ENCODE assay signal across 8 cellular contexts in genomic region chr19:53195265-53195879, GRCh38. TPM values are rescaled to one million over a fixed set of nuclear protein-coding genes. Genes with fewer than 3 reads are reported as not detected.
DNase-seq lines count a peak whose midpoint lies in the region; ATAC-seq and TF ChIP-seq lines count a peak whose summit lies in the region.

No MANE protein-coding gene starts in this region.

- peaks cover 3% of the 10 kb centered on the region for H3K4me1 ChIP-seq in neural progenitor cell

- H3K36me3 Mint-ChIP-seq in activated T-helper 1 cell treated with anti-CD3 and anti-CD28 coated beads, Interleukin-12 subunit alpha, Interleukin-12 subunit beta, Interleukin-2, Interleukin-4 antibody, amounts not matched to agents 30 ng/mL and 10 ng/mL and 1 ng/mL, durations not matched to agents 14 hours and 24 hours and 36 hours (ENCODE audit: low read depth) = peaks cover 23% of the 10 kb centered on the region
- H3K36me3 Mint-ChIP-seq in neural progenitor cell = peaks cover 13% of the 10 kb centered on the region

- no peaks in the 10 kb centered on the region for H3K79me2 ChIP-seq in neural progenitor cell (ENCODE audit: low read depth)

- no peaks in the 10 kb centered on the region for H3K9me3 ChIP-seq in neural progenitor cell (ENCODE audit: low read depth)

- H3K4me2 ChIP-seq in neural progenitor cell = no peak overlapping the region

- no peak for ATAC-seq in HG03442 (IDR thresholded peaks at IDR 0.05; ENCODE audit: unreplicated experiment)

- H3K36me3 ChIP-seq in neural progenitor cell = no peaks in the 10 kb centered on the region

- H3K4me3 Mint-ChIP-seq in activated T-helper 1 cell treated with anti-CD3 and anti-CD28 coated beads, Interleukin-12 subunit alpha, Interleukin-12 subunit beta, Interleukin-2, Interleukin-4 antibody, amounts not matched to agents 30 ng/mL and 10 ng/mL and 1 ng/mL, durations not matched to agents 14 hours and 24 hours and 36 hours = peak overlapping the region; percentile 46
- peak overlapping the region; percentile 21 for H3K4me3 Mint-ChIP-seq in neural progenitor cell

- DNase-seq in DMS53 treated with DMSO at 0.1 percent for 48 hours (lab: John Stamatoyannopoulos, UW; ENCODE audit: unreplicated experiment) (peak; percentile 70), LoVo (ENCODE audit: low spot score) (peak; percentile 74), RPMI7951 (ENCODE audit: low read depth) (peak; percentile 83), fibroblast of mammary gland (ENCODE audit: low read depth) (peak; percentile 85), neural progenitor cell (ENCODE audit: low spot score) (peak; percentile 88), substantia nigra (lab: John Stamatoyannopoulos, UW) (peak in 45 of 49 donors; percentile 4 to 82 (median 48))
- DNase-seq in activated T-helper 1 cell treated with anti-CD3 and anti-CD28 coated beads, Interleukin-12 subunit alpha, Interleukin-12 subunit beta, Interleukin-2, Interleukin-4 antibody, amounts not matched to agents 30 ng/mL and 10 ng/mL and 1 ng/mL, durations not matched to agents 14 hours and 24 hours and 36 hours (ENCODE audit: low spot score) = peak; percentile 65

- no peaks in the 10 kb centered on the region for H4K20me1 ChIP-seq in neural progenitor cell (ENCODE audit: low read depth)

- H3K9me3 Mint-ChIP-seq in activated T-helper 1 cell treated with anti-CD3 and anti-CD28 coated beads, Interleukin-12 subunit alpha, Interleukin-12 subunit beta, Interleukin-2, Interleukin-4 antibody, amounts not matched to agents 30 ng/mL and 10 ng/mL and 1 ng/mL, durations not matched to agents 14 hours and 24 hours and 36 hours = peaks cover 59% of the 10 kb centered on the region
- H3K9me3 Mint-ChIP-seq in neural progenitor cell = peaks cover 39% of the 10 kb centered on the region

- H3K27ac ChIP-seq in neural progenitor cell (no peak overlapping the region), substantia nigra (ENCODE audit: low read depth, low read length, poor library complexity, severe bottlenecking) (no peak overlapping the region)

- no peak overlapping the region for H3K27ac Mint-ChIP-seq in activated T-helper 1 cell treated with anti-CD3 and anti-CD28 coated beads, Interleukin-12 subunit alpha, Interleukin-12 subunit beta, Interleukin-2, Interleukin-4 antibody, amounts not matched to agents 30 ng/mL and 10 ng/mL and 1 ng/mL, durations not matched to agents 14 hours and 24 hours and 36 hours
- H3K27ac Mint-ChIP-seq in neural progenitor cell = no peak overlapping the region

- TF ChIP-seq CTCF in fibroblast of mammary gland (conservative IDR thresholded peaks at IDR 0.05; ENCODE audit: control insufficient read depth, insufficient read depth, low read depth, low read length) (peak; percentile 98), neural progenitor cell (IDR thresholded peaks at IDR 0.05) (peak; percentile 90)

- H3K27me3 Mint-ChIP-seq in activated T-helper 1 cell treated with anti-CD3 and anti-CD28 coated beads, Interleukin-12 subunit alpha, Interleukin-12 subunit beta, Interleukin-2, Interleukin-4 antibody, amounts not matched to agents 30 ng/mL and 10 ng/mL and 1 ng/mL, durations not matched to agents 14 hours and 24 hours and 36 hours (ENCODE audit: insufficient read depth) = no peaks in the 10 kb centered on the region
- peaks cover 4% of the 10 kb centered on the region for H3K27me3 Mint-ChIP-seq in neural progenitor cell (ENCODE audit: insufficient read depth, low read depth)

- intact Hi-C loops in activated T-helper 1 cell treated with anti-CD3 and anti-CD28 coated beads, Interleukin-12 subunit alpha, Interleukin-12 subunit beta, Interleukin-2, Interleukin-4 antibody, amounts not matched to agents 30 ng/mL and 10 ng/mL and 1 ng/mL, durations not matched to agents 14 hours and 24 hours and 36 hours (cut with micrococcal nuclease) = loop anchor here (1.0 to 10.0 kb wide), 11 partner anchors 201 to 1269 kb away; partner anchors contain the start of genes LENG9, ZNF611, ZNF808 and ZNF813

- H3K27me3 ChIP-seq in neural progenitor cell = no peaks in the 10 kb centered on the region

- no peak overlapping the region for H3K4me3 ChIP-seq in fibroblast of mammary gland (ENCODE audit: control insufficient read depth, low read depth, low read length)
- no peak overlapping the region for H3K4me3 ChIP-seq in neural progenitor cell

- peaks cover 32% of the 10 kb centered on the region for H3K4me1 Mint-ChIP-seq in activated T-helper 1 cell treated with anti-CD3 and anti-CD28 coated beads, Interleukin-12 subunit alpha, Interleukin-12 subunit beta, Interleukin-2, Interleukin-4 antibody, amounts not matched to agents 30 ng/mL and 10 ng/mL and 1 ng/mL, durations not matched to agents 14 hours and 24 hours and 36 hours (ENCODE audit: low read depth)
- peaks cover 6% of the 10 kb centered on the region for H3K4me1 Mint-ChIP-seq in neural progenitor cell

- H3K9ac ChIP-seq in neural progenitor cell = no peak overlapping the region

- peaks cover 16% of the 10 kb centered on the region for H3F3A ChIP-seq in neural progenitor cell (ENCODE audit: low read depth)

- H2AFZ ChIP-seq in neural progenitor cell (replicated peaks) = no peak overlapping the region

RNA-seq across cellular contexts. Expression of gene ZNF665, which starts 2.2 kb away (rescaled TPM):
- total RNA-seq in RPMI7951 (2014; rRNA removed; shearing (Covaris generic)) = 2.5 and 3.6 TPM in 2 replicates
- 1.6 and 2.6 TPM in 2 replicates for total RNA-seq in activated T-helper 1 cell treated with anti-CD3 and anti-CD28 coated beads, Interleukin-12 subunit alpha, Interleukin-12 subunit beta, Interleukin-2, Interleukin-4 antibody, amounts not matched to agents 30 ng/mL and 10 ng/mL and 1 ng/mL, durations not matched to agents 14 hours and 24 hours and 36 hours
- total RNA-seq in neural progenitor cell (ENCODE audit: low replicate concordance) = 7.3 and 9.4 TPM in 2 replicates

RNA-seq across cellular contexts. Expression of gene ZNF347, which starts 36.5 kb away (rescaled TPM):
- total RNA-seq in RPMI7951 (2014; rRNA removed; shearing (Covaris generic)) = 7.7 and 8.1 TPM in 2 replicates
- total RNA-seq in activated T-helper 1 cell treated with anti-CD3 and anti-CD28 coated beads, Interleukin-12 subunit alpha, Interleukin-12 subunit beta, Interleukin-2, Interleukin-4 antibody, amounts not matched to agents 30 ng/mL and 10 ng/mL and 1 ng/mL, durations not matched to agents 14 hours and 24 hours and 36 hours = 6.5 and 7.3 TPM in 2 replicates
- 15.2 and 19.9 TPM in 2 replicates for total RNA-seq in neural progenitor cell (ENCODE audit: low replicate concordance)

RNA-seq across cellular contexts. Expression of gene ZNF677, which starts 59.3 kb away (rescaled TPM):
- total RNA-seq in RPMI7951 (2014; rRNA removed; shearing (Covaris generic)) = 12.4 and 14.4 TPM in 2 replicates
- 1.7 and 2.3 TPM in 2 replicates for total RNA-seq in activated T-helper 1 cell treated with anti-CD3 and anti-CD28 coated beads, Interleukin-12 subunit alpha, Interleukin-12 subunit beta, Interleukin-2, Interleukin-4 antibody, amounts not matched to agents 30 ng/mL and 10 ng/mL and 1 ng/mL, durations not matched to agents 14 hours and 24 hours and 36 hours
- total RNA-seq in neural progenitor cell (ENCODE audit: low replicate concordance) = 70.4 and 85.7 TPM in 2 replicates
